ENCODE assay signal across 8 cellular contexts in the genomic region with DNA sequence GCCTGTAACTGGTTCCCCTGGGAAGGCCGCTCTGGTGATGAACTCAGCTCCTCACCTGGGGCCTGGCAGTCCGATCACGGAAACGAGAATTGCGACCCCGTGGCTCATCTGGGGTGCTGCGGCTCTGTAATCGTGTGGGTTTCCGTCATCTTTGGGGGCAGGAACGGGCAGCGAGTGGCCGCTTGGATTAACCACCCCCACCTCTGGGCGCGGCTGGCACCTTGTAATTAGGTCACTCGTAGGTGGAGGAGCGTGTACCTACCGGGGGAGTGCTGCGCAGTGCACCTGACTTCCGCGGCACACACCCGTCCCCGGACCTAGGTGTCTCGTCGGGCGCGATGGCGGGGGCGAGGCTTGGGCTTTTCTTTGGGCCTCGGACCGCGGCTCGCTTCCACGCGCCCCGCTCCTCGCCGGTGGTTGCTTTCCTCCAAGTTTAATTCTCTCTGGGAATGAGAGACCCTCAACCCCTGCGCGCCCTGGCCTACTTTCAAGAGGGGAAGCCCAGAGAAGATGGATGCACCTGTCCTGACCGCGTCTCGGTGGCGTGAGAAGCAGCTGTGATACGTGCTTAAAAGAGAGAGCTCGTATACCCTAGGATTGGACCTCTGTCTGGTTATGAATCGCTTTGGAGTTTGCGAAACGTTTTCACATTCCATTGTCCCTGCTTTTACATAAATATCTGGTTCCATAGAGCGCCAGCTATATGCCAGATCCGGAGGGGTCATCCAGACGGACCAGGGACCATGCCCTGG. TPM values are rescaled to one million over a fixed set of nuclear protein-coding genes. Genes with fewer than 3 reads are reported as not detected.
DNase-seq lines count a peak whose midpoint lies in the region; ATAC-seq and TF ChIP-seq lines count a peak whose summit lies in the region.

No MANE protein-coding gene starts in this region.

- peaks cover 0 to 3% (median 0%) of the 10 kb centered on the region in 5 donors for H3K27me3 Mint-ChIP-seq in naive thymus-derived CD8-positive, alpha-beta T cell

- peak; percentile 57 for DNase-seq in activated T-cell treated with anti-CD3 and anti-CD28 coated beads for 4 hours
- no peak for DNase-seq in activated T-cell treated with anti-CD3 and anti-CD28 coated beads, Interleukin-2, amount 50 U/mL, for 1 hour
- peak; percentile 30 for DNase-seq in epithelial cell of esophagus (ENCODE audit: low read depth)
- DNase-seq in naive thymus-derived CD8-positive, alpha-beta T cell: peak in 4 of 10 donors; percentile 84 to 94 (median 88)
- no peak for DNase-seq in MV-4-11 (lab: John Stamatoyannopoulos, UW)

- H3K36me3 Mint-ChIP-seq in naive thymus-derived CD8-positive, alpha-beta T cell: peaks cover 0 to 19% (median 0%) of the 10 kb centered on the region in 3 donors

- peak overlapping the region; percentile 92 to 99 (median 98) for H3K27ac Mint-ChIP-seq in naive thymus-derived CD8-positive, alpha-beta T cell

- ATAC-seq in HG03342 (IDR thresholded peaks at IDR 0.05; ENCODE audit: unreplicated experiment) (peak; percentile 14), HG03280 (IDR thresholded peaks at IDR 0.05; ENCODE audit: unreplicated experiment) (no peak)
- ATAC-seq in naive thymus-derived CD8-positive, alpha-beta T cell: peak; percentile 67 to 78

- H3K9me3 Mint-ChIP-seq in naive thymus-derived CD8-positive, alpha-beta T cell: no peaks in the 10 kb centered on the region

- POLR2A ChIA-PET in naive thymus-derived CD8-positive, alpha-beta T cell (lab: Charles Lee): interaction anchor here (0.5 to 3.7 kb wide), 41 partner anchors 10 to 1175 kb away, joined by 3 to 66 read pairs (median 5); a partner anchor contains a TSS

- peak overlapping the region; percentile 88 to 100 (median 96) for H3K4me3 Mint-ChIP-seq in naive thymus-derived CD8-positive, alpha-beta T cell

- TF ChIP-seq CTCF in VCaP (conservative IDR thresholded peaks at IDR 0.05): no peak
- TF ChIP-seq CTCF in epithelial cell of esophagus (IDR thresholded peaks at IDR 0.05; ENCODE audit: insufficient read depth, low read depth, low read length, missing control alignments): no peak

- peak overlapping the region; percentile 99 for H3K27ac ChIP-seq in VCaP

- H3K4me3 ChIP-seq in epithelial cell of esophagus (ENCODE audit: low read length): peak overlapping the region; percentile 90

- H3K4me1 Mint-ChIP-seq in naive thymus-derived CD8-positive, alpha-beta T cell: peaks cover 22 to 54% (median 44%) of the 10 kb centered on the region in 4 donors

RNA-seq across cellular contexts. Expression of a gene that starts 0.7 kb away (rescaled TPM):
- total RNA-seq in naive thymus-derived CD8-positive, alpha-beta T cell: 100 to 1,000 TPM; 100 to 107 TPM
- polyA plus RNA-seq in naive thymus-derived CD8-positive, alpha-beta T cell: 100 to 1,000 TPM; 185 to 192 (median 191) TPM

RNA-seq across cellular contexts. Expression of a gene that starts 49.9 kb away (rescaled TPM):
- 100 to 1,000 TPM; 250 to 262 TPM for total RNA-seq in naive thymus-derived CD8-positive, alpha-beta T cell
- 1,000 to 10,000 TPM; 1,138 to 1,312 (median 1,209) TPM for polyA plus RNA-seq in naive thymus-derived CD8-positive, alpha-beta T cell

Comparison
In these comparisons a context has a peak if more than half of its experiments do, and no peak if none do; other contexts are left out.
1. DNase-seq: peak in activated T-cell treated with anti-CD3 and anti-CD28 coated beads for 4 hours (single experiment) and epithelial cell of esophagus (single experiment); none in activated T-cell treated with anti-CD3 and anti-CD28 coated beads, Interleukin-2, amount 50 U/mL, for 1 hour (single experiment) and MV-4-11 (single experiment).